Comparison of ENCODE assay signal across 8 cellular contexts in genomic region chr22:43346521-43346929, GRCh38. TPM values are rescaled to one million over a fixed set of nuclear protein-coding genes. Genes with fewer than 3 reads are reported as not detected.
A peak's percentile ranks its signal among the peaks of the same experiment; 100 is the strongest.
DNase-seq lines count a peak whose midpoint lies in the region; ATAC-seq and TF ChIP-seq lines count a peak whose summit lies in the region.

No MANE protein-coding gene starts in this region.

- no peaks in the 10 kb centered on the region for H3K36me3 ChIP-seq in KMS-11 (ENCODE audit: insufficient read depth)

- H3K9ac ChIP-seq in KMS-11 = no peak overlapping the region

- H3K4me3 ChIP-seq in KMS-11 (IDR thresholded peaks at IDR 0.05; ENCODE audit: insufficient read depth, low read depth, low read length) (no peak overlapping the region), astrocyte of the cerebellum (ENCODE audit: low read depth, low read length) (no peak overlapping the region)

- peaks cover 6% of the 10 kb centered on the region; the same call in 1 of the 2 replicates for H3K27me3 ChIP-seq in KMS-11 (ENCODE audit: insufficient read depth, low read depth)

- peaks cover 4% of the 10 kb centered on the region for H3K4me1 ChIP-seq in KMS-11 (ENCODE audit: low read depth, poor library complexity, severe bottlenecking)

- peak; percentile 51 for DNase-seq in DMS153 treated with DMSO at 0.1 percent for 48 hours (lab: John Stamatoyannopoulos, UW; ENCODE audit: unreplicated experiment)
- peak; percentile 44 to 58 (median 57) for DNase-seq in T-helper 17 cell
- no peak for DNase-seq in astrocyte of the cerebellum (ENCODE audit: low read depth)
- peak; percentile 93 for DNase-seq in iPS-NIHi7 (ENCODE audit: extremely low spot score)
- DNase-seq in stimulated activated CD4-positive, alpha-beta T cell treated with anti-CD3 and anti-CD28 coated beads, Interleukin-2, amount 100 ng/mL, for 4 hours (ENCODE audit: low read depth) = peak; percentile 46

- peak; percentile 71 for TF ChIP-seq CTCF in KMS-11 (conservative IDR thresholded peaks at IDR 0.05; ENCODE audit: low read depth, low read length)
- TF ChIP-seq CTCF in astrocyte of the cerebellum (IDR thresholded peaks at IDR 0.05; ENCODE audit: low read depth, low read length, missing control alignments) = peak; percentile 71

- no peak overlapping the region for H3K4me2 ChIP-seq in KMS-11

- no peak overlapping the region for H3K27ac ChIP-seq in KMS-11

- peak overlapping the region; percentile 6; the same call in 1 of the 2 replicates for H2AFZ ChIP-seq in KMS-11 (ENCODE audit: low read depth)

- peaks cover 13% of the 10 kb centered on the region for H3K36me3 Mint-ChIP-seq in T-helper 17 cell (ENCODE audit: low read depth)

- H3K27me3 Mint-ChIP-seq in T-helper 17 cell = peaks cover 63% of the 10 kb centered on the region

- in situ Hi-C loops in astrocyte of the cerebellum (cut with HindIII; ENCODE audit: low sequenced_read_pairs) = no loop called here

- H3K27ac Mint-ChIP-seq in T-helper 17 cell = no peak overlapping the region

- peaks cover 6% of the 10 kb centered on the region for H3K4me1 Mint-ChIP-seq in T-helper 17 cell

- H3K9me3 ChIP-seq in T-helper 17 cell (ENCODE audit: control insufficient read depth, low read length, poor library complexity, severe bottlenecking) = no peaks in the 10 kb centered on the region

- no peak overlapping the region for H3K4me3 Mint-ChIP-seq in T-helper 17 cell

- H3K79me2 ChIP-seq in KMS-11 (ENCODE audit: insufficient read depth, low read depth) = no peaks in the 10 kb centered on the region

- ATAC-seq in T-helper 17 cell (peak; percentile 70), GM21390 (IDR thresholded peaks at IDR 0.05; ENCODE audit: unreplicated experiment) (no peak), HG03039 (IDR thresholded peaks at IDR 0.05; ENCODE audit: unreplicated experiment) (no peak)

- no peaks in the 10 kb centered on the region for H4K20me1 ChIP-seq in KMS-11 (ENCODE audit: insufficient read depth)

RNA-seq across cellular contexts. Expression of gene SCUBE1, which starts 3.4 kb away (rescaled TPM):
- total RNA-seq in T-helper 17 cell = not detected
